In genomic region chr3:8191406-8191805, GRCh38 we compare ENCODE assay signal across 1 cellular context.
TF ChIP-seq lines count a peak whose summit lies in the region.

No MANE protein-coding gene starts in this region.

TF ChIP-seq in HEK293, 187 proteins besides CTCF, POLR2A, EP300 and RAD21 (continued from another document):
- TF ChIP-seq, protein P1, sequence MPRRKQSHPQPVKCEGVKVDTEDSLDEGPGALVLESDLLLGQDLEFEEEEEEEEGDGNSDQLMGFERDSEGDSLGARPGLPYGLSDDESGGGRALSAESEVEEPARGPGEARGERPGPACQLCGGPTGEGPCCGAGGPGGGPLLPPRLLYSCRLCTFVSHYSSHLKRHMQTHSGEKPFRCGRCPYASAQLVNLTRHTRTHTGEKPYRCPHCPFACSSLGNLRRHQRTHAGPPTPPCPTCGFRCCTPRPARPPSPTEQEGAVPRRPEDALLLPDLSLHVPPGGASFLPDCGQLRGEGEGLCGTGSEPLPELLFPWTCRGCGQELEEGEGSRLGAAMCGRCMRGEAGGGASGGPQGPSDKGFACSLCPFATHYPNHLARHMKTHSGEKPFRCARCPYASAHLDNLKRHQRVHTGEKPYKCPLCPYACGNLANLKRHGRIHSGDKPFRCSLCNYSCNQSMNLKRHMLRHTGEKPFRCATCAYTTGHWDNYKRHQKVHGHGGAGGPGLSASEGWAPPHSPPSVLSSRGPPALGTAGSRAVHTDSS (tag by site-specific recombination; IDR thresholded peaks at IDR 0.05): peak; percentile 83
